In the genomic region with DNA sequence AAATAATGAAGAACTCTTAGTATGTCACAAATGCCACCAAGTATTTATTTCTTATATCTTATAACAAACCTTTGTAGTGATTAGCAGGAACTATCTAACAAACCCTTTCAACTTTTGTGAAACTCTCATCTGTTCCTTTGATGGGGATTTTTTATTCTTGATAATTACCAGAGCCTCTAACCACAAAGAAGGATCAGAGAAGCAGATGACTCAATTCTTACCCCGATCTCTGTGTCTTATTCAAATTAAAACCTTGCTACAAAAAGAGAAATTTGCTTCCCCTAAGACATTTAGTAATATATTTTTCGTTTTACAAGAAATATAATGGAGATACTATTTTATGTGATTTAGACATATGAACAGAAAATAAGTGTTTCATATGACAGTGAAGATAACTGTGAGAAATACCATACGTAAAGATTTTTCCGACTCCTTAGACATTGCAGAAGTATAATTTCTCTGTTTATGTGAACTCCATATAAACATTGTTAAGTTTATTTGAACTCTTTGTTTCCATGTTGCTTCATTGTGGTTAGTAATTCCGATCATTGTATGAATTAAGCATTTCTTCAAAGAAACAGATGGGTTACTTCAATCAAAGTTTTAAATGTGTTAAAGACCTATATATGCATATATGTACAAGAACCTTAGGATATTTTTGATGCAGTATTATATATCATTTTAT, we compare ENCODE assay signal across 9 cellular contexts.
DNase-seq lines count a peak whose midpoint lies in the region; ATAC-seq lines count a peak whose summit lies in the region.
"Had no signal": no experiment of that assay in that cellular context is flagged by ENCODE, and none has a peak within 500 bp of the region (broad histone marks: within the 10 kb centered on the region; RNA-seq: fewer than 3 reads in every experiment).

No MANE protein-coding gene starts in this region.

- ATAC-seq in HG03571 (IDR thresholded peaks at IDR 0.05; ENCODE audit: unreplicated experiment): peak; percentile 96
- peak; percentile 90 for ATAC-seq in stimulated activated effector memory CD8-positive, alpha-beta T cell treated with anti-CD3 and anti-CD28 coated beads, Interleukin-12 subunit alpha, Interleukin-12 subunit beta, amount 100 ng/mL, for 72 hours

- no peaks in the 10 kb centered on the region for H3K36me3 Mint-ChIP-seq in activated T-cell treated with anti-CD3 and anti-CD28 coated beads, Interleukin-2, amount 50 U/mL, for 24 hours (ENCODE audit: low read depth)
- no peaks in the 10 kb centered on the region for H3K36me3 Mint-ChIP-seq in stimulated activated effector memory CD8-positive, alpha-beta T cell treated with anti-CD3 and anti-CD28 coated beads, Interleukin-12 subunit alpha, Interleukin-12 subunit beta, amount 100 ng/mL, for 72 hours

- H3K4me1 Mint-ChIP-seq in activated T-cell treated with anti-CD3 and anti-CD28 coated beads, Interleukin-2, amount 50 U/mL, for 24 hours (ENCODE audit: low read depth): peaks cover 41% of the 10 kb centered on the region
- H3K4me1 Mint-ChIP-seq in stimulated activated effector memory CD8-positive, alpha-beta T cell treated with anti-CD3 and anti-CD28 coated beads, Interleukin-12 subunit alpha, Interleukin-12 subunit beta, amount 100 ng/mL, for 72 hours: peaks cover 17% of the 10 kb centered on the region

- H3K27me3 Mint-ChIP-seq in activated T-cell treated with anti-CD3 and anti-CD28 coated beads, Interleukin-2, amount 50 U/mL, for 24 hours: peaks cover 22% of the 10 kb centered on the region

- DNase-seq in activated T-cell treated with anti-CD3 and anti-CD28 coated beads, Interleukin-2, amount 50 U/mL, for 24 hours: no peak
- DNase-seq in activated T-cell treated with anti-CD3 and anti-CD28 coated beads for 4 hours: no peak
- DNase-seq in HCEC 1CT: peak; percentile 15
- DNase-seq in stimulated activated effector memory CD8-positive, alpha-beta T cell treated with anti-CD3 and anti-CD28 coated beads, Interleukin-12 subunit alpha, Interleukin-12 subunit beta, amount 100 ng/mL, for 72 hours (ENCODE audit: low spot score in 2 of 2): no peak
- no peak for DNase-seq in activated CD4-positive, alpha-beta T cell treated with anti-CD3 and anti-CD28 coated beads, Interleukin-2, amount 50 U/mL, for 1 hour
- DNase-seq in D341Med (ENCODE audit: low spot score): no peak
- no peak for DNase-seq in NCI-H2107 treated with DMSO at 0.1 percent for 48 hours (lab: John Stamatoyannopoulos, UW; ENCODE audit: unreplicated experiment)
- DNase-seq: RPMI8226 had no signal

- H3K4me3 Mint-ChIP-seq in activated T-cell treated with anti-CD3 and anti-CD28 coated beads, Interleukin-2, amount 50 U/mL, for 24 hours: peak overlapping the region; percentile 2
- no peak overlapping the region for H3K4me3 Mint-ChIP-seq in stimulated activated effector memory CD8-positive, alpha-beta T cell treated with anti-CD3 and anti-CD28 coated beads, Interleukin-12 subunit alpha, Interleukin-12 subunit beta, amount 100 ng/mL, for 72 hours

- H3K9me3 Mint-ChIP-seq in activated T-cell treated with anti-CD3 and anti-CD28 coated beads, Interleukin-2, amount 50 U/mL, for 24 hours: peaks cover 4% of the 10 kb centered on the region
- no peaks in the 10 kb centered on the region for H3K9me3 Mint-ChIP-seq in stimulated activated effector memory CD8-positive, alpha-beta T cell treated with anti-CD3 and anti-CD28 coated beads, Interleukin-12 subunit alpha, Interleukin-12 subunit beta, amount 100 ng/mL, for 72 hours

- peak overlapping the region; percentile 73 for H3K27ac Mint-ChIP-seq in activated T-cell treated with anti-CD3 and anti-CD28 coated beads, Interleukin-2, amount 50 U/mL, for 24 hours
- no peak overlapping the region for H3K27ac Mint-ChIP-seq in stimulated activated effector memory CD8-positive, alpha-beta T cell treated with anti-CD3 and anti-CD28 coated beads, Interleukin-12 subunit alpha, Interleukin-12 subunit beta, amount 100 ng/mL, for 72 hours
